ENCODE assay signal across 22 cellular contexts in genomic region chr15:89767411-89767915, GRCh38. TPM values are rescaled to one million over a fixed set of nuclear protein-coding genes. Genes with fewer than 3 reads are reported as not detected.
DNase-seq lines count a peak whose midpoint lies in the region; ATAC-seq, FAIRE-seq and TF ChIP-seq lines count a peak whose summit lies in the region.
"Had no signal": no experiment of that assay in that cellular context is flagged by ENCODE, and none has a peak within 500 bp of the region (broad histone marks: within the 10 kb centered on the region; RNA-seq: fewer than 3 reads in every experiment).

No MANE protein-coding gene starts in this region.

- no peak for TF ChIP-seq EP300 in HepG2 (IDR thresholded peaks at IDR 0.05; ENCODE audit: low read depth in 2 of 2, low read length in 2 of 2)
- TF ChIP-seq EP300 in HepG2 (CRISPR knock-in tag; IDR thresholded peaks at IDR 0.05; ENCODE audit: borderline replicate concordance): no peak

- peaks cover 0 to 4% of the 10 kb centered on the region in 2 experiments; a peak in 2 of 5 replicates for H3K27me3 ChIP-seq in HepG2 (ENCODE audit: control insufficient read depth in 1 of 2, insufficient read depth in 2 of 2, low read length in 2 of 2)
- H3K27me3 ChIP-seq: BE2C, sigmoid colon had no signal

- intact Hi-C loops in HepG2 (cut with micrococcal nuclease; ENCODE audit: unreplicated experiment): no loop called here

- TF ChIP-seq POLR2A in HepG2 (IDR thresholded peaks at IDR 0.05; ENCODE audit: insufficient read depth in 1 of 2, low read depth in 2 of 2, low read length in 2 of 2): no peak

- CTCF ChIA-PET in HepG2 (lab: Yijun Ruan, JAX; ENCODE audit: low intra/inter-chr PET ratio, low total read pairs): interaction anchor here (0.6 kb wide), 1 partner anchor 11 kb away, joined by 3 read pairs; no protein-coding TSS in a partner anchor

- ATAC-seq in HepG2: peak; percentile 68
- ATAC-seq in stimulated activated effector memory CD8-positive, alpha-beta T cell treated with anti-CD3 and anti-CD28 coated beads, Interleukin-12 subunit alpha, Interleukin-12 subunit beta, amount 100 ng/mL, for 72 hours: peak; percentile 33
- ATAC-seq in GM18907 (IDR thresholded peaks at IDR 0.05; ENCODE audit: unreplicated experiment): no peak

- DNase-seq in activated effector memory CD4-positive, alpha-beta T cell treated with anti-CD3 and anti-CD28 coated beads, Interleukin-2, amount 50 U/mL, for 16 hours: peak; percentile 54
- no peak for DNase-seq in activated effector memory CD4-positive, alpha-beta T cell treated with Interleukin-2 at 50 U/mL for 16 hours
- DNase-seq in HepG2 (ENCODE audit: low spot score): no peak
- DNase-seq in stimulated activated effector memory CD8-positive, alpha-beta T cell treated with anti-CD3 and anti-CD28 coated beads, Interleukin-12 subunit alpha, Interleukin-12 subunit beta, amount 100 ng/mL, for 72 hours (ENCODE audit: low spot score in 2 of 2): no peak
- DNase-seq in mucosa of gallbladder (ENCODE audit: low spot score): no peak
- DNase-seq in NOMO-1 (lab: John Stamatoyannopoulos, UW; ENCODE audit: unreplicated experiment in 2 of 2): no peak
- DNase-seq: activated T-cell treated with anti-CD3 and anti-CD28 coated beads, Interleukin-2, amount 50 U/mL, for 48 hours; BE2C; NCI-H1417 treated with DMSO at 0.1 percent for 48 hours; sigmoid colon; stimulated activated naive CD4-positive, alpha-beta T cell treated with Interleukin-2 at 50 U/mL for 16 hours had no signal

- H3K9me3 ChIP-seq in HepG2 (ENCODE audit: low read length): no peaks in the 10 kb centered on the region
- H3K9me3 ChIP-seq: BE2C, sigmoid colon had no signal

- peaks cover 26% of the 10 kb centered on the region for H3K4me1 ChIP-seq in HepG2 (ENCODE audit: insufficient read depth, low read length)
- H3K4me1 ChIP-seq: BE2C, HAP-1 had no signal

- no peaks in the 10 kb centered on the region for H3K79me2 ChIP-seq in HepG2 (ENCODE audit: insufficient read depth, low read length)

- H3K9ac ChIP-seq in HepG2 (ENCODE audit: insufficient read depth, low read depth, low read length): no peak overlapping the region

- H3K4me3 Mint-ChIP-seq in stimulated activated effector memory CD8-positive, alpha-beta T cell treated with anti-CD3 and anti-CD28 coated beads, Interleukin-12 subunit alpha, Interleukin-12 subunit beta, amount 100 ng/mL, for 72 hours: no peak overlapping the region
- H3K4me3 Mint-ChIP-seq: activated naive CD8-positive, alpha-beta T cell; brain; neural crest cell had no signal

- no peak overlapping the region for H2AFZ ChIP-seq in HepG2 (ENCODE audit: low read length)

- H3K4me1 Mint-ChIP-seq in stimulated activated effector memory CD8-positive, alpha-beta T cell treated with anti-CD3 and anti-CD28 coated beads, Interleukin-12 subunit alpha, Interleukin-12 subunit beta, amount 100 ng/mL, for 72 hours: no peaks in the 10 kb centered on the region
- H3K4me1 Mint-ChIP-seq: brain, neural crest cell had no signal

- POLR2A ChIA-PET in HepG2 (lab: Yijun Ruan, JAX): interaction anchor here (0.9 to 1.3 kb wide), 2 partner anchors 11 to 47 kb away, joined by 3 to 4 read pairs; partner anchors contain the start of gene ANPEP

- H3K36me3 ChIP-seq in HepG2 (replicated peaks in 1 of 2; ENCODE audit: control insufficient read depth in 1 of 2, insufficient read depth in 2 of 2, low read length in 2 of 2): no peaks in the 10 kb centered on the region
- H3K36me3 ChIP-seq: BE2C, HAP-1, sigmoid colon had no signal

- in situ Hi-C loops in HepG2 (cut with HindIII; ENCODE audit: extremely low pct_ligation_motif_present, low pct_unique_long_range_greater_than_20kb): no loop called here

- H3K9me3 Mint-ChIP-seq in stimulated activated effector memory CD8-positive, alpha-beta T cell treated with anti-CD3 and anti-CD28 coated beads, Interleukin-12 subunit alpha, Interleukin-12 subunit beta, amount 100 ng/mL, for 72 hours: no peaks in the 10 kb centered on the region
- H3K9me3 Mint-ChIP-seq: brain had no signal

- H4K20me1 ChIP-seq in HepG2 (ENCODE audit: insufficient read depth, low read length): no peaks in the 10 kb centered on the region

- H3K4me2 ChIP-seq in HepG2 (ENCODE audit: low read depth, low read length): peak overlapping the region; percentile 38; the same call in 1 of the 2 replicates

- H3K4me3 ChIP-seq in HepG2 (replicated peaks in 1 of 3; ENCODE audit: insufficient read depth in 1 of 3, low read depth in 2 of 3, low read length in 3 of 3): peak overlapping the region in 1 of 3 experiments; percentile 5; a peak in 1 of 6 replicates
- H3K4me3 ChIP-seq: coronary artery, HAP-1, sigmoid colon, SK-N-MC had no signal

- H3K27ac ChIP-seq in VCaP: peak overlapping the region; percentile 50
- no peak overlapping the region for H3K27ac ChIP-seq in HepG2 (ENCODE audit: extremely low read length, insufficient read depth, low read length)
- H3K27ac ChIP-seq: coronary artery, SK-N-MC had no signal

- BruUV-seq in HepG2 (replicated peaks; lab: Mats Ljungman, UMichigan): no TSS peak

- no peak for FAIRE-seq in HepG2 (lab: Jason Lieb, UNC)
- FAIRE-seq: GM18507 had no signal

- H3K27ac Mint-ChIP-seq in stimulated activated effector memory CD8-positive, alpha-beta T cell treated with anti-CD3 and anti-CD28 coated beads, Interleukin-12 subunit alpha, Interleukin-12 subunit beta, amount 100 ng/mL, for 72 hours: no peak overlapping the region
- H3K27ac Mint-ChIP-seq: activated naive CD8-positive, alpha-beta T cell; brain had no signal

- no peaks in the 10 kb centered on the region for H3K36me3 Mint-ChIP-seq in stimulated activated effector memory CD8-positive, alpha-beta T cell treated with anti-CD3 and anti-CD28 coated beads, Interleukin-12 subunit alpha, Interleukin-12 subunit beta, amount 100 ng/mL, for 72 hours
- H3K36me3 Mint-ChIP-seq: activated naive CD8-positive, alpha-beta T cell; brain had no signal

- no peak for TF ChIP-seq CTCF in VCaP (conservative IDR thresholded peaks at IDR 0.05)
- TF ChIP-seq CTCF in HepG2 (CRISPR knock-in tag; IDR thresholded peaks at IDR 0.05): no peak

- TF ChIP-seq RAD21 in HepG2 (CRISPR knock-in tag; IDR thresholded peaks at IDR 0.05): no peak

- 0% methylated on average over 1 of the region's 8 CpGs for WGBS in HepG2 (ENCODE audit: low lambda C conversion rate)

RNA-seq across cellular contexts. Expression of gene MESP2, which starts 8.7 kb away (rescaled TPM):
- total RNA-seq in HepG2 (2016; rRNA removed; fragmentation: Illumina TruSeq; extraction: Trizol) (not detected in 2 replicates), mucosa of gallbladder (0.75 TPM)
- total RNA-seq in HepG2 (2016; cell fraction: cytosol; rRNA removed; fragmentation: Illumina TruSeq; extraction: Trizol; ENCODE audit: low read depth): not detected in 2 replicates
- 0.13 TPM in 1 of 2 replicates, not detected in the other for total RNA-seq in HepG2 (2016; cell fraction: insoluble cytoplasmic fraction; rRNA removed; fragmentation: Illumina TruSeq; extraction: Trizol)
- not detected in 2 replicates for total RNA-seq in HepG2 (2016; cell fraction: membrane; rRNA removed; fragmentation: Illumina TruSeq; extraction: Trizol)
- not detected in 2 replicates for total RNA-seq in HepG2 (2016; cell fraction: nucleus; rRNA removed; fragmentation: Illumina TruSeq; extraction: Trizol)
- polyA plus RNA-seq in HepG2 (2011; rRNA removed): not detected in 2 replicates
- not detected in 2 replicates for polyA plus RNA-seq in HepG2 (2011; cell fraction: cytosol; rRNA removed)
- not detected in 2 replicates for polyA plus RNA-seq in HepG2 (2011; cell fraction: nucleus; rRNA removed)
- not detected in 2 replicates for polyA plus RNA-seq in HepG2 (2012)
- not detected in 2 replicates for polyA plus RNA-seq in HepG2 (2016; cell fraction: cytosol; fragmentation: Illumina TruSeq; extraction: Trizol; ENCODE audit: low read depth)
- polyA plus RNA-seq in HepG2 (2016; cell fraction: insoluble cytoplasmic fraction; fragmentation: Illumina TruSeq; extraction: Trizol; ENCODE audit: low read depth): not detected in 2 replicates
- polyA plus RNA-seq in HepG2 (2016; cell fraction: membrane; fragmentation: Illumina TruSeq; extraction: Trizol; ENCODE audit: low read depth): not detected in 2 replicates
- polyA plus RNA-seq in HepG2 (2016; cell fraction: nucleus; fragmentation: Illumina TruSeq; extraction: Trizol; ENCODE audit: insufficient read depth, low read depth): not detected in 2 replicates
- polyA minus RNA-seq in HepG2 (2011; rRNA and poly(A)+ RNA removed; ENCODE audit: low replicate concordance): not detected in 2 replicates
- not detected in 2 replicates for polyA minus RNA-seq in HepG2 (2011; cell fraction: cytosol; rRNA and poly(A)+ RNA removed)
- polyA minus RNA-seq in HepG2 (2011; cell fraction: nucleus; rRNA and poly(A)+ RNA removed): not detected in 2 replicates
- total RNA-seq: A172, sigmoid colon, ureter had no signal

RNA-seq across cellular contexts. Expression of gene MESP1, which starts 16.4 kb away (rescaled TPM):
- total RNA-seq in HepG2 (2016; rRNA removed; fragmentation: Illumina TruSeq; extraction: Trizol) (not detected in 2 replicates), mucosa of gallbladder (4.6 TPM)
- total RNA-seq in HepG2 (2016; cell fraction: cytosol; rRNA removed; fragmentation: Illumina TruSeq; extraction: Trizol; ENCODE audit: low read depth): 0.09 TPM in 1 of 2 replicates, not detected in the other
- not detected in 2 replicates for total RNA-seq in HepG2 (2016; cell fraction: insoluble cytoplasmic fraction; rRNA removed; fragmentation: Illumina TruSeq; extraction: Trizol)
- total RNA-seq in HepG2 (2016; cell fraction: membrane; rRNA removed; fragmentation: Illumina TruSeq; extraction: Trizol): not detected in 2 replicates
- not detected in 2 replicates for total RNA-seq in HepG2 (2016; cell fraction: nucleus; rRNA removed; fragmentation: Illumina TruSeq; extraction: Trizol)
- not detected in 2 replicates for polyA plus RNA-seq in HepG2 (2011; rRNA removed)
- polyA plus RNA-seq in HepG2 (2011; cell fraction: cytosol; rRNA removed): not detected in 2 replicates
- polyA plus RNA-seq in HepG2 (2011; cell fraction: nucleus; rRNA removed): not detected in 2 replicates
- polyA plus RNA-seq in HepG2 (2012): not detected in 2 replicates
- polyA plus RNA-seq in HepG2 (2016; cell fraction: cytosol; fragmentation: Illumina TruSeq; extraction: Trizol; ENCODE audit: low read depth): 0.09 TPM in 1 of 2 replicates, not detected in the other
- not detected in 2 replicates for polyA plus RNA-seq in HepG2 (2016; cell fraction: insoluble cytoplasmic fraction; fragmentation: Illumina TruSeq; extraction: Trizol; ENCODE audit: low read depth)
- not detected in 2 replicates for polyA plus RNA-seq in HepG2 (2016; cell fraction: membrane; fragmentation: Illumina TruSeq; extraction: Trizol; ENCODE audit: low read depth)
- not detected in 2 replicates for polyA plus RNA-seq in HepG2 (2016; cell fraction: nucleus; fragmentation: Illumina TruSeq; extraction: Trizol; ENCODE audit: insufficient read depth, low read depth)
- 1.7 TPM in 1 of 2 replicates, not detected in the other for polyA minus RNA-seq in HepG2 (2011; rRNA and poly(A)+ RNA removed; ENCODE audit: low replicate concordance)
- polyA minus RNA-seq in HepG2 (2011; cell fraction: cytosol; rRNA and poly(A)+ RNA removed): 1.3 TPM in 1 of 2 replicates, not detected in the other
- polyA minus RNA-seq in HepG2 (2011; cell fraction: nucleus; rRNA and poly(A)+ RNA removed): 0.26 TPM in 1 of 2 replicates, not detected in the other

RNA-seq across cellular contexts. Expression of gene ANPEP, which starts 47.2 kb away (rescaled TPM):
- 34.6 and 60.4 TPM in 2 replicates for total RNA-seq in HepG2 (2016; rRNA removed; fragmentation: Illumina TruSeq; extraction: Trizol)
- total RNA-seq in HepG2 (2016; cell fraction: cytosol; rRNA removed; fragmentation: Illumina TruSeq; extraction: Trizol; ENCODE audit: low read depth): 15.6 and 16.8 TPM in 2 replicates
- total RNA-seq in HepG2 (2016; cell fraction: insoluble cytoplasmic fraction; rRNA removed; fragmentation: Illumina TruSeq; extraction: Trizol): 26.1 and 65.2 TPM in 2 replicates
- 26.0 and 27.7 TPM in 2 replicates for total RNA-seq in HepG2 (2016; cell fraction: membrane; rRNA removed; fragmentation: Illumina TruSeq; extraction: Trizol)
- 86.6 and 113 TPM in 2 replicates for total RNA-seq in HepG2 (2016; cell fraction: nucleus; rRNA removed; fragmentation: Illumina TruSeq; extraction: Trizol)
- polyA plus RNA-seq in HepG2 (2011; rRNA removed): 91.6 and 133 TPM in 2 replicates
- polyA plus RNA-seq in HepG2 (2011; cell fraction: cytosol; rRNA removed): 71.6 and 76.1 TPM in 2 replicates
- 264 and 286 TPM in 2 replicates for polyA plus RNA-seq in HepG2 (2011; cell fraction: nucleus; rRNA removed)
- 157 and 182 TPM in 2 replicates for polyA plus RNA-seq in HepG2 (2012)
- 14.0 and 14.9 TPM in 2 replicates for polyA plus RNA-seq in HepG2 (2016; cell fraction: cytosol; fragmentation: Illumina TruSeq; extraction: Trizol; ENCODE audit: low read depth)
- 44.3 and 62.9 TPM in 2 replicates for polyA plus RNA-seq in HepG2 (2016; cell fraction: insoluble cytoplasmic fraction; fragmentation: Illumina TruSeq; extraction: Trizol; ENCODE audit: low read depth)
- polyA plus RNA-seq in HepG2 (2016; cell fraction: membrane; fragmentation: Illumina TruSeq; extraction: Trizol; ENCODE audit: low read depth): 31.7 and 35.7 TPM in 2 replicates
- 327 and 338 TPM in 2 replicates for polyA plus RNA-seq in HepG2 (2016; cell fraction: nucleus; fragmentation: Illumina TruSeq; extraction: Trizol; ENCODE audit: insufficient read depth, low read depth)
- 0.07 and 103 TPM in 2 replicates for polyA minus RNA-seq in HepG2 (2011; rRNA and poly(A)+ RNA removed; ENCODE audit: low replicate concordance)
- 60.8 and 79.8 TPM in 2 replicates for polyA minus RNA-seq in HepG2 (2011; cell fraction: cytosol; rRNA and poly(A)+ RNA removed)
- polyA minus RNA-seq in HepG2 (2011; cell fraction: nucleus; rRNA and poly(A)+ RNA removed): 44.8 and 60.0 TPM in 2 replicates
- total RNA-seq in mucosa of gallbladder: 1,600 TPM

Comparison
In these comparisons a context has a peak if more than half of its experiments do, and no peak if none do; other contexts are left out.
1. RNA of gene ANPEP, which starts 47.2 kb away (total RNA-seq): 1,600 TPM in mucosa of gallbladder (single experiment); 15.6 to 113 TPM in HepG2; every median in the first group is over 10 times any median in the second.